Comparison of ENCODE assay signal across 8 cellular contexts in the genomic region with DNA sequence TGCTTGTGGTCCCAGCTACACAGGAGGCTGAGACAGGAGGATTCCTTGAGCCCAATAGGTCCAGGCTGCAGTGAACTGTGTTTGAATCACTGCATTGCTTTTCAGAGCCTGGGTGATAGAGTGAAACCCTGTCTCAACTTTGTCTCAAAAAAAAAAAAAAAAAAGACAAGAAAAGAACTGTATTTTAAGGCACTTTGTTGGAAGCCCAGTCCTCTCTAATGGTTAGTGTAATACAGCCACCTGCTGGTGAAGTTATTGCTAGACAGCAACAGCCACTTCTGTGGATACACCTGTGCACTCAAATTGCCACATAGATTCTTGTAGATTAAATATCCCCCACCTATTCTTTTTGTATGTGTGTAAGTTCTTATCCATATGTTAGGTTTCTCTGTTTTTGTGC. TPM values are rescaled to one million over a fixed set of nuclear protein-coding genes. Genes with fewer than 3 reads are reported as not detected.
DNase-seq lines count a peak whose midpoint lies in the region; ATAC-seq and TF ChIP-seq lines count a peak whose summit lies in the region.

No MANE protein-coding gene starts in this region.

- peak; percentile 43 for ATAC-seq in HG02678 (IDR thresholded peaks at IDR 0.05; ENCODE audit: unreplicated experiment)

- intact Hi-C loops in CD14-positive monocyte (cut with micrococcal nuclease) = no loop called here

- TF ChIP-seq CTCF in CD14-positive monocyte (IDR thresholded peaks at IDR 0.05) (peak; percentile 29), GM12875 (IDR thresholded peaks at IDR 0.05; ENCODE audit: borderline replicate concordance, insufficient read depth, low read depth, low read length) (peak; percentile 42; the same call in 1 of the 2 replicates), choroid plexus epithelial cell (conservative IDR thresholded peaks at IDR 0.05; ENCODE audit: low read depth, low read length) (peak; percentile 75)

- DNase-seq in CD14-positive monocyte (ENCODE audit: low spot score) (no peak), NCI-H446 treated with DMSO at 0.1 percent for 48 hours (lab: John Stamatoyannopoulos, UW) (peak; percentile 7), choroid plexus epithelial cell (ENCODE audit: low read depth) (peak; percentile 83), mucosa of gallbladder (ENCODE audit: low spot score) (peak; percentile 31), DMS79 treated with DMSO at 0.1 percent for 48 hours (lab: John Stamatoyannopoulos, UW) (no peak)
- DNase-seq in activated effector memory CD4-positive, alpha-beta T cell treated with Interleukin-2 at 50 U/mL for 16 hours = no peak

- H3K4me3 Mint-ChIP-seq in CD14-positive monocyte = no peak overlapping the region

- H3K36me3 Mint-ChIP-seq in CD14-positive monocyte = no peaks in the 10 kb centered on the region

- H3K27me3 Mint-ChIP-seq in CD14-positive monocyte (ENCODE audit: low read depth in 3 of 3) = peaks cover 2 to 10% (median 6%) of the 10 kb centered on the region in 3 donors

- no peaks in the 10 kb centered on the region for H3K9me3 Mint-ChIP-seq in CD14-positive monocyte

- no peak overlapping the region for H3K27ac Mint-ChIP-seq in CD14-positive monocyte

- H3K4me3 ChIP-seq in GM12875 (ENCODE audit: low read depth, low read length) = no peak overlapping the region
- no peak overlapping the region for H3K4me3 ChIP-seq in choroid plexus epithelial cell (ENCODE audit: low read depth, low read length)

- no peaks in the 10 kb centered on the region for H3K4me1 Mint-ChIP-seq in CD14-positive monocyte

RNA-seq across cellular contexts. Expression of a gene that starts 10.1 kb away (rescaled TPM):
- polyA plus RNA-seq in CD14-positive monocyte = not detected
- total RNA-seq in mucosa of gallbladder = 15.0 TPM

RNA-seq across cellular contexts. Expression of a gene that starts 32.1 kb away (rescaled TPM):
- not detected for polyA plus RNA-seq in CD14-positive monocyte
- 20.9 TPM for total RNA-seq in mucosa of gallbladder

RNA-seq across cellular contexts. Expression of a gene that starts 59.8 kb away (rescaled TPM):
- not detected for polyA plus RNA-seq in CD14-positive monocyte
- 7.5 TPM for total RNA-seq in mucosa of gallbladder

Comparison
In these comparisons a context has a peak if more than half of its experiments do, and no peak if none do; other contexts are left out.
1. DNase-seq: peak in NCI-H446 treated with DMSO at 0.1 percent for 48 hours (single experiment), choroid plexus epithelial cell (single experiment) and mucosa of gallbladder (single experiment); none in CD14-positive monocyte (single experiment), activated effector memory CD4-positive, alpha-beta T cell treated with Interleukin-2 at 50 U/mL for 16 hours (single experiment) and DMS79 treated with DMSO at 0.1 percent for 48 hours (single experiment).
2. Peak in every context shown above with its lines, with median percentiles within 50 percentile points of each other: CTCF ChIP-seq.